Comparison of ENCODE assay signal across 8 cellular contexts in the genomic region with DNA sequence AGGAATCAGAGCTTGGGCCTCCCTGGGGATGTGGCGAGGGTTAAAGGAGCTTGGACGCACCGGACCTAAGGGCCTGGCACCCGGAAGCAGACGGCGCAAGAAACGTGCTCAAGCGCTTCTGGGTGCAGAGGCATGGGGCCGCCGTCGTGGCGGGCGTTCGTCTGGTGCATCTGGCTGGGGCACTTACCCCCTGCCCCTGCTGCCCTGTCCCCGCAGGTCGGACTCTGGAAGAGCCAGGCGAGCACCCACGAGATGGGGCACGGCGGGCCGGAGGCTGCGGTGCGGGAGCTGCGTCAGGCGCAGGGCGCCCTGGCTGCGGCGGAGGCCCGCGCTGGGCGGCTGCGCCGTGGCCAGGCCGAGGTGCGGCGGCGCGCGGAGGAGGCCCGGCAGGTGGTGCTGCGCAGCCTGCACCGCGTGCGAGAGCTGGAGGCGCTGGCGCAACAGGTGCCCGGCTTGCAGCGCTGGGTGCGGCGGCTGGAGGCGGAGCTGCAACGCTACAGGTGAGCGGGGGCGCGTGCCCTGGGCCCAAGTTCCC. TPM values are rescaled to one million over a fixed set of nuclear protein-coding genes. Genes with fewer than 3 reads are reported as not detected.
A peak's percentile ranks its signal among the peaks of the same experiment; 100 is the strongest.
DNase-seq lines count a peak whose midpoint lies in the region; ATAC-seq and TF ChIP-seq lines count a peak whose summit lies in the region.

No MANE protein-coding gene starts in this region.

- H3K4me3 Mint-ChIP-seq in naive thymus-derived CD8-positive, alpha-beta T cell = peak overlapping the region in 9 of 10 donors; percentile 48 to 91 (median 74)

- POLR2A ChIA-PET in HCT116 (lab: Charles Lee) = interaction anchor here (0.9 to 1.5 kb wide), 7 partner anchors 9 to 310 kb away, joined by 3 to 10 read pairs (median 4); a partner anchor contains a TSS
- POLR2A ChIA-PET in SK-N-SH (lab: Yijun Ruan, JAX) = no interaction called here
- POLR2A ChIA-PET in naive thymus-derived CD8-positive, alpha-beta T cell (lab: Charles Lee) = interaction anchor here (0.5 to 16.3 kb wide), 12 partner anchors 10 to 313 kb away, joined by 3 to 257 read pairs (median 4); a partner anchor contains a TSS
- POLR2A ChIA-PET in A673 (lab: Charles Lee; ENCODE audit: low non-redundant PET) = no interaction called here

- TF ChIP-seq RAD21 in HCT116 (IDR thresholded peaks at IDR 0.05; ENCODE audit: low read depth) (no peak; the same call in 1 of the 2 replicates), SK-N-SH (IDR thresholded peaks at IDR 0.05; ENCODE audit: low read length) (peak; percentile 28; the same call in 1 of the 2 replicates)

- peak overlapping the region; percentile 63 for H2AFZ ChIP-seq in HCT116 (ENCODE audit: low read depth, low read length, poor library complexity, severe bottlenecking)
- no peak overlapping the region for H2AFZ ChIP-seq in SK-N-SH (ENCODE audit: low read depth)
- no peak overlapping the region for H2AFZ ChIP-seq in mammary epithelial cell (ENCODE audit: low read depth, low read length)

- ATAC-seq in HCT116 = peak; percentile 96
- peak; percentile 80 to 90 for ATAC-seq in naive thymus-derived CD8-positive, alpha-beta T cell
- ATAC-seq in GM19397 (IDR thresholded peaks at IDR 0.05; ENCODE audit: unreplicated experiment) = no peak
- ATAC-seq in HG02759 (IDR thresholded peaks at IDR 0.05; ENCODE audit: unreplicated experiment) = no peak

- peak overlapping the region; percentile 68 for H3K27ac ChIP-seq in HCT116 (ENCODE audit: low read depth, low read length)
- H3K27ac ChIP-seq in SK-N-SH (ENCODE audit: low read depth in 2 of 2, low read length in 1 of 2) = no peak overlapping the region
- H3K27ac ChIP-seq in mammary epithelial cell (ENCODE audit: insufficient read depth, low read depth, low read length) = no peak overlapping the region
- no peak overlapping the region for H3K27ac ChIP-seq in A673 (ENCODE audit: low read depth, low read length, poor library complexity, severe bottlenecking)

- peak overlapping the region; percentile 69 for H3K9ac ChIP-seq in HCT116 (ENCODE audit: low read length)
- no peak overlapping the region for H3K9ac ChIP-seq in SK-N-SH
- H3K9ac ChIP-seq in mammary epithelial cell (ENCODE audit: insufficient read depth, low read length) = no peak overlapping the region

- no peaks in the 10 kb centered on the region for H3K9me3 Mint-ChIP-seq in naive thymus-derived CD8-positive, alpha-beta T cell

- H3K27me3 ChIP-seq in HCT116 (ENCODE audit: insufficient read depth, low read length) (no peaks in the 10 kb centered on the region), SK-N-SH (ENCODE audit: insufficient read depth) (peaks cover 49% of the 10 kb centered on the region), mammary epithelial cell (ENCODE audit: insufficient read depth, low read length) (peaks cover 34% of the 10 kb centered on the region), A673 (replicated peaks; ENCODE audit: insufficient read depth, low read depth, low read length, poor library complexity) (peaks cover 41% of the 10 kb centered on the region)

- peak; percentile 65 for DNase-seq in HCT116 (ENCODE audit: low read depth, low spot score)
- DNase-seq in SK-N-SH = peak; percentile 80
- peak; percentile 48 for DNase-seq in mammary epithelial cell
- peak; percentile 32 to 75 (median 57) for DNase-seq in naive thymus-derived CD8-positive, alpha-beta T cell
- DNase-seq in RKO (ENCODE audit: low spot score) = no peak
- no peak for DNase-seq in A673 (ENCODE audit: low spot score)

- H3K36me3 ChIP-seq in HCT116 (ENCODE audit: control insufficient read depth in 1 of 2, insufficient read depth in 2 of 2, low read length in 2 of 2) = no peaks in the 10 kb centered on the region
- no peaks in the 10 kb centered on the region for H3K36me3 ChIP-seq in SK-N-SH (replicated peaks in 1 of 2; ENCODE audit: control insufficient read depth in 1 of 2, insufficient read depth in 2 of 2, low read length in 1 of 2)
- H3K36me3 ChIP-seq in mammary epithelial cell (ENCODE audit: insufficient read depth, low read length) = no peaks in the 10 kb centered on the region
- H3K36me3 ChIP-seq in A673 (ENCODE audit: insufficient read depth, low read length, poor library complexity, severe bottlenecking) = no peaks in the 10 kb centered on the region

- no peaks in the 10 kb centered on the region for H3F3A ChIP-seq in SK-N-SH (replicated peaks; ENCODE audit: insufficient read depth)

- RAD21 ChIA-PET in HCT116 (lab: Charles Lee; ENCODE audit: low non-redundant PET in 1 of 2, low total read pairs in 2 of 2, uncharacterized antibody in 2 of 2, unreplicated experiment in 2 of 2) = interaction anchor here (1.0 to 1.5 kb wide), 3 partner anchors 10 to 243 kb away, joined by 3 to 4 read pairs (median 3); a partner anchor contains a TSS

- H3K4me1 ChIP-seq in HCT116 (ENCODE audit: control insufficient read depth in 1 of 2, insufficient read depth in 2 of 2, low read length in 2 of 2) = peaks cover 11 to 18% of the 10 kb centered on the region in 2 experiments; a peak in 3 of 4 replicates
- peaks cover 0 to 2% of the 10 kb centered on the region in 2 experiments; a peak in 1 of 4 replicates for H3K4me1 ChIP-seq in SK-N-SH (ENCODE audit: control insufficient read depth in 1 of 2, insufficient read depth in 2 of 2, low read depth in 1 of 2, low read length in 1 of 2)
- peaks cover 16% of the 10 kb centered on the region for H3K4me1 ChIP-seq in mammary epithelial cell (ENCODE audit: insufficient read depth, low read length)
- H3K4me1 ChIP-seq in A673 (ENCODE audit: insufficient read depth, low read length, poor library complexity, severe bottlenecking) = peaks cover 17% of the 10 kb centered on the region

- H4K20me1 ChIP-seq in HCT116 (ENCODE audit: insufficient read depth) (no peaks in the 10 kb centered on the region), SK-N-SH (ENCODE audit: insufficient read depth) (no peaks in the 10 kb centered on the region), mammary epithelial cell (ENCODE audit: insufficient read depth, low read length) (peaks cover 3% of the 10 kb centered on the region)

- intact Hi-C loops in HCT116 (cut with micrococcal nuclease) = no loop called here
- intact Hi-C loops in mammary epithelial cell (cut with micrococcal nuclease) = no loop called here
- intact Hi-C loops in A673 (cut with micrococcal nuclease; ENCODE audit: unreplicated experiment) = no loop called here

- H3K4me3 ChIP-seq in HCT116 (replicated peaks in 1 of 2; ENCODE audit: low read depth in 1 of 2, low read length in 2 of 2) (peak overlapping the region; percentile 49 to 54), SK-N-SH (ENCODE audit: low read depth in 2 of 2, low read length in 1 of 2) (peak overlapping the region in 1 of 2 experiments; percentile 27; a peak in 1 of 4 replicates), mammary epithelial cell (replicated peaks in 1 of 3; ENCODE audit: insufficient read depth in 1 of 3, low read depth in 2 of 3, low read length in 3 of 3) (no peak overlapping the region), A673 (ENCODE audit: low read depth, low read length, poor library complexity, severe bottlenecking) (no peak overlapping the region)

- WGBS in SK-N-SH (ENCODE audit: low lambda C conversion rate) = 4% methylated on average over 20 of the region's 55 CpGs
- WGBS in mammary epithelial cell (ENCODE audit: low coverage, missing lambda C conversion rate) = 7% methylated on average over 28 of the region's 55 CpGs

- peaks cover 0 to 2% (median 0%) of the 10 kb centered on the region in 3 donors for H3K36me3 Mint-ChIP-seq in naive thymus-derived CD8-positive, alpha-beta T cell

- H3K9me3 ChIP-seq in HCT116 (ENCODE audit: control insufficient read depth in 1 of 2, insufficient read depth in 1 of 2, low read depth in 1 of 2, low read length in 2 of 2) (no peaks in the 10 kb centered on the region), SK-N-SH (no peaks in the 10 kb centered on the region), mammary epithelial cell (replicated peaks; ENCODE audit: insufficient read depth, low read length) (no peaks in the 10 kb centered on the region), A673 (ENCODE audit: low read depth, low read length, poor library complexity, severe bottlenecking) (no peaks in the 10 kb centered on the region)

- peaks cover 8 to 23% (median 17%) of the 10 kb centered on the region in 5 donors for H3K27me3 Mint-ChIP-seq in naive thymus-derived CD8-positive, alpha-beta T cell

- no peak for TF ChIP-seq EP300 in SK-N-SH (IDR thresholded peaks at IDR 0.05; ENCODE audit: borderline replicate concordance in 1 of 2, low read depth in 1 of 2, low read length in 1 of 2)

- peaks cover 22 to 59% (median 53%) of the 10 kb centered on the region in 4 donors for H3K4me1 Mint-ChIP-seq in naive thymus-derived CD8-positive, alpha-beta T cell

- in situ Hi-C loops in mammary epithelial cell (cut with MboI; ENCODE audit: low sequenced_read_pairs in 2 of 2) = no loop called here

- no peaks in the 10 kb centered on the region for H3K9me2 ChIP-seq in HCT116 (ENCODE audit: insufficient read depth)
- H3K9me2 ChIP-seq in SK-N-SH = no peaks in the 10 kb centered on the region

- no peak overlapping the region for H3K27ac Mint-ChIP-seq in naive thymus-derived CD8-positive, alpha-beta T cell

- TF ChIP-seq CTCF in HCT116 (IDR thresholded peaks at IDR 0.05 in 2 of 3, conservative IDR thresholded peaks at IDR 0.05 in 1 of 3; ENCODE audit: borderline replicate concordance in 1 of 3, insufficient read depth in 1 of 3, low read depth in 2 of 3, low read length in 2 of 3) = 0 out of 6 replicates have a peak, but pooled peaks of 2 of the 3 experiments have one; percentile 16 to 17
- no peak for TF ChIP-seq CTCF in SK-N-SH (IDR thresholded peaks at IDR 0.05)
- TF ChIP-seq CTCF in mammary epithelial cell (conservative IDR thresholded peaks at IDR 0.05 in 1 of 2, IDR thresholded peaks at IDR 0.05 in 1 of 2; ENCODE audit: extremely low read depth in 1 of 2, insufficient read depth in 1 of 2, low read depth in 1 of 2, low read length in 2 of 2) = peak in 1 of 2 donors; percentile 39
- no peak for TF ChIP-seq CTCF in A673 (conservative IDR thresholded peaks at IDR 0.05; ENCODE audit: low read depth, low read length)

- H3K4me2 ChIP-seq in HCT116 (ENCODE audit: low read length) (peak overlapping the region; percentile 83), SK-N-SH (no peak overlapping the region), mammary epithelial cell (ENCODE audit: insufficient read depth, low read depth, low read length) (peak overlapping the region; percentile 22)

- dilution Hi-C loops in mammary epithelial cell (cut with HindIII; ENCODE audit: low sequenced_read_pairs) = no loop called here

- CTCF ChIA-PET in HCT116 (lab: Charles Lee) (interaction anchor here (0.8 to 1.5 kb wide), 7 partner anchors 9 to 246 kb away, joined by 3 to 11 read pairs (median 3); a partner anchor contains a TSS), SK-N-SH (lab: Yijun Ruan, JAX) (interaction anchor here (1.0 to 3.3 kb wide), 11 partner anchors 9 to 242 kb away, joined by 3 to 22 read pairs (median 7); a partner anchor contains a TSS), mammary epithelial cell (lab: Charles Lee; ENCODE audit: low non-redundant PET) (interaction anchor here (0.6 kb wide), 1 partner anchor 12 kb away, joined by 3 read pairs; no protein-coding TSS in a partner anchor), A673 (lab: Charles Lee) (interaction anchor here (0.7 kb wide), 1 partner anchor 1107 kb away, joined by 3 read pairs; no protein-coding TSS in a partner anchor)

- H3K79me2 ChIP-seq in HCT116 (ENCODE audit: insufficient read depth, low read length) (no peaks in the 10 kb centered on the region), SK-N-SH (ENCODE audit: insufficient read depth) (no peaks in the 10 kb centered on the region), mammary epithelial cell (ENCODE audit: insufficient read depth, low read length) (no peaks in the 10 kb centered on the region)

- TF ChIP-seq POLR2A in HCT116 (IDR thresholded peaks at IDR 0.05; ENCODE audit: borderline replicate concordance, extremely low read depth, insufficient read depth, insufficient read length) = peak; percentile 89

- BruUV-seq in HCT116 (replicated peaks; lab: Mats Ljungman, UMichigan) (no TSS peak), mammary epithelial cell (replicated peaks; lab: Mats Ljungman, UMichigan) (no TSS peak), A673 (replicated peaks; lab: Mats Ljungman, UMichigan) (no TSS peak)

RNA-seq across cellular contexts. Expression of a gene that starts 2.5 kb away (rescaled TPM):
- total RNA-seq in HCT116 (2021; ENCODE audit: unreplicated experiment) (1.0 TPM), mammary epithelial cell (under 1 TPM in 1 of 2 donors, not detected in 1; under 0.01 TPM), A673 (2021) (not detected in 2 replicates)
- polyA plus RNA-seq in HCT116 (2012) = 2.1 and 2.3 TPM in 2 replicates
- polyA plus RNA-seq in SK-N-SH (2012; rRNA removed) (not detected in 2 replicates), mammary epithelial cell (not detected)
- not detected in 2 replicates for polyA plus RNA-seq in SK-N-SH (2012; cell fraction: cytosol; rRNA removed)
- polyA plus RNA-seq in SK-N-SH (2012; cell fraction: nucleus; rRNA removed) = not detected in 2 replicates
- polyA minus RNA-seq in mammary epithelial cell = not detected
- total RNA-seq in naive thymus-derived CD8-positive, alpha-beta T cell = under 1 TPM; 0.52 to 0.69 TPM
- polyA plus RNA-seq in naive thymus-derived CD8-positive, alpha-beta T cell = under 1 TPM; 0.21 to 0.47 (median 0.32) TPM

RNA-seq across cellular contexts. Expression of a gene that starts 9.8 kb away (rescaled TPM):
- 3.6 TPM for total RNA-seq in HCT116 (2021; ENCODE audit: unreplicated experiment)
- polyA plus RNA-seq in HCT116 (2012) = 4.2 and 5.2 TPM in 2 replicates
- not detected in 2 replicates for polyA plus RNA-seq in SK-N-SH (2012; rRNA removed)
- 0.04 and 0.07 TPM in 2 replicates for polyA plus RNA-seq in SK-N-SH (2012; cell fraction: cytosol; rRNA removed)
- polyA plus RNA-seq in SK-N-SH (2012; cell fraction: nucleus; rRNA removed) = not detected in 2 replicates
- 1 to 10 TPM in 1 of 2 donors, under 1 TPM in 1; 0.83 to 1.0 TPM for total RNA-seq in mammary epithelial cell
- polyA plus RNA-seq in mammary epithelial cell = 0.29 TPM
- 3.5 TPM for polyA minus RNA-seq in mammary epithelial cell
- total RNA-seq in naive thymus-derived CD8-positive, alpha-beta T cell = 1 to 10 TPM; 1.7 to 2.0 TPM
- polyA plus RNA-seq in naive thymus-derived CD8-positive, alpha-beta T cell = under 1 TPM; 0.18 to 0.23 (median 0.20) TPM
- 0.26 TPM in 1 of 2 replicates, not detected in the other for total RNA-seq in A673 (2021)

RNA-seq across cellular contexts. Expression of a gene that starts 56.9 kb away (rescaled TPM):
- not detected for total RNA-seq in HCT116 (2021; ENCODE audit: unreplicated experiment)
- not detected in 2 replicates for polyA plus RNA-seq in HCT116 (2012)
- not detected in 2 replicates for polyA plus RNA-seq in SK-N-SH (2012; rRNA removed)
- not detected in 2 replicates for polyA plus RNA-seq in SK-N-SH (2012; cell fraction: cytosol; rRNA removed)
- polyA plus RNA-seq in SK-N-SH (2012; cell fraction: nucleus; rRNA removed) = not detected in 2 replicates
- not detected for total RNA-seq in mammary epithelial cell
- polyA plus RNA-seq in mammary epithelial cell = not detected
- not detected for polyA minus RNA-seq in mammary epithelial cell
- not detected for total RNA-seq in naive thymus-derived CD8-positive, alpha-beta T cell
- polyA plus RNA-seq in naive thymus-derived CD8-positive, alpha-beta T cell = not detected
- total RNA-seq in A673 (2021) = not detected in 2 replicates

Comparison
In these comparisons a context has a peak if more than half of its experiments do, and no peak if none do; other contexts are left out.
1. ATAC-seq: peak in HCT116 (single experiment) and naive thymus-derived CD8-positive, alpha-beta T cell (2 of 2); none in GM19397 (single experiment) and HG02759 (single experiment).
2. DNase-seq: peak in HCT116 (single experiment), SK-N-SH (single experiment), mammary epithelial cell (single experiment) and naive thymus-derived CD8-positive, alpha-beta T cell (10 of 10); none in RKO (single experiment) and A673 (single experiment).
3. H3K4me3 ChIP-seq: peak in HCT116 (2 of 2); none in mammary epithelial cell (0 of 3) and A673 (single experiment).
4. CTCF ChIP-seq: peak in HCT116 (2 of 3); none in SK-N-SH (single experiment) and A673 (single experiment).
5. POLR2A ChIA-PET loops: an anchor here in HCT116 (0.9 to 1.5 kb wide) and naive thymus-derived CD8-positive, alpha-beta T cell (0.5 to 16.3 kb wide); none called in SK-N-SH and A673.